ENCODE assay signal across 1 cellular context in the genomic region with DNA sequence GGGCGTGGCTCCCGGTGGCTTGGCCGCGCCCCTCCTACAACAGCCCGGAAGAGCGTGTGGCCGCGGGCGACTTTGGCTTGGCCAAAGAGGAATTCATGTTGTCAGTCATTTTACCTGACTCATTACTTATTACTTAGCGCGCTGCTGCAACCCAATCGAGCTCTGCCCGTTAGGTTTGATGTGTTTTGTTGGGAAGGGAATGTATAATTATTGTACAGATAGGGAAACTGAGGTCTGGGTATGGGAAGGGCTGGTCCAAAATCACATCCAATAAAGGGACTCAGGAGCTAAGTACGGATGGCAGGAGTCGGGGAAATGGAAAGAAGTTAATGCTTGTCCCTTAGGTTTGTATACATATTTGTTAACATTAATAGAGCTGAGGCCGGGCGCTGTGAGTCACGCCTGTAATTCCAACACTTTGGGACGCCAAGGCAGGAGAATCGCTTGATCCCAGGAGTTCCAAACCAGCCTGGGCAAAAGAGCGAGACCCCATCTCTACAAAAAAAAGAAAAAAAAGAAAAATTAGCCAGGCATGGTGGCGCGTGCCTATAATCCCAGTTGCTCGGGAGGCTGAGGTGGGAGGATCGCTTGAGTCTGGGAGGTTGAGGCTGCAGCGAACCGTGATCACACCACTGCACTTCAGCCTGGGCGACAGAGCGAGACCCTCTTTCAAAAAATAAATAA.
TF ChIP-seq lines count a peak whose summit lies in the region.

No MANE protein-coding gene starts in this region.

TF ChIP-seq in IMR-90, 13 proteins besides CTCF, POLR2A, EP300 and RAD21:
- TF ChIP-seq RCOR1 (IDR thresholded peaks at IDR 0.05; ENCODE audit: insufficient replicate concordance, low read length) (no peak), SMC3 (IDR thresholded peaks at IDR 0.05; ENCODE audit: low read depth, low read length) (no peak), BHLHE40 (IDR thresholded peaks at IDR 0.05; ENCODE audit: low read depth, low read length) (no peak), MAFK (IDR thresholded peaks at IDR 0.05; ENCODE audit: low read depth, low read length) (peak; percentile 31; the same call in 1 of the 2 replicates), NFE2L2 (IDR thresholded peaks at IDR 0.05; ENCODE audit: low read depth, low read length) (no peak), ELK1 (IDR thresholded peaks at IDR 0.05; ENCODE audit: borderline replicate concordance, low read depth, low read length) (no peak), RFX5 (IDR thresholded peaks at IDR 0.05; ENCODE audit: low read depth, low read length) (no peak), MXI1 (IDR thresholded peaks at IDR 0.05; ENCODE audit: borderline replicate concordance, low read depth, low read length) (peak; percentile 62; the same call in 1 of the 2 replicates)
TF ChIP-seq in IMR-90: peak in this region for 2.
